8 cellular contexts compared by ENCODE assay signal in the genomic region with DNA sequence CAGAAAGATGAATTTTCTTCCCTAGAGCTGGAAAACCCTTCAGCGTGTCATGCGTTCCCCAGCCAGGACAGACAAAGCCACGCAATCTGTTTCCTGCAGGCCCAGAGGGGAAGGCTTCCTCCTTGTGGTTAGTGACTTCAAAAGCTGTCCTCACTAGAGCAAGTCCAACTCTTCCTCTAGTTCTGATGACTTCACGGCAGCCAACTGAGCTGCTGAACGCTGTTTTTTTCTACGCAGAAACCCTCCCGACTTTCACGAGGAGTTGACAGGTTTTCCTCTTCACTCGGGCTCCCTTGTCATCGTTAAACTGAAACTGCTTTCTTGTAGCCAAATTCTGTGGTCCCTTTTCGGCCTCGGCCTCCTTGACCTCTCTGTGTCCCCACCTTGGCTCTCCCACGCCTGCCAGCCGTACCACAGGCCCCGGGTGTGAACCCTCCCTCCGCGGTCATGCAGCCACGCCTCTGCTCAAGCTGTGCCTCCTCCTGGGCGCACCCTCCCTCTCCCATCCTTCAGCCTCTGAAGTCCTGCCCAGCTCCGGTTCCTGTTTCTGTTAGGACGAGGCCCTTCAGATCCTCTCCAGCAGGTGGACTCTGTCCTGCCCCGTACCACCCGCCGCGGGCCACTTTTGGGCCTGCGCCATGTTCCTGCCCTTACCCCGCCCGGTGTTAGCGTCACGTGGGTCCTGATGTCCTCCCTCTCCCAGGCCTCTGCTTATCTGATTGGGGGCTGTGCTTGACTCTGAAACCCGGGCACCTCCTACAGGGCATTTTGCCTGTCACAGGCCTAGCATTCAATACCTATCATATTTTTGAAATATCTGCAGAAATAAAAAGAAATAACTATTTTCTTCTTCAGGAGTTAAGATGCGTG. TPM values are rescaled to one million over a fixed set of nuclear protein-coding genes. Genes with fewer than 3 reads are reported as not detected.
DNase-seq lines count a peak whose midpoint lies in the region; ATAC-seq and TF ChIP-seq lines count a peak whose summit lies in the region.

No MANE protein-coding gene starts in this region.

- H4K20me1 ChIP-seq in SK-N-SH (ENCODE audit: insufficient read depth): peaks cover 44% of the 10 kb centered on the region

- peak overlapping the region; percentile 86 to 87 for H3K27ac ChIP-seq in SK-N-SH (ENCODE audit: low read depth in 2 of 2, low read length in 1 of 2)
- peak overlapping the region; percentile 87 for H3K27ac ChIP-seq in vagina

- H3K4me2 ChIP-seq in SK-N-SH: peak overlapping the region; percentile 79

- peak overlapping the region; percentile 4; the same call in 1 of the 2 replicates for H2AFZ ChIP-seq in SK-N-SH (ENCODE audit: low read depth)

- DNase-seq in DMS79 (lab: John Stamatoyannopoulos, UW): peak; percentile 89
- DNase-seq in SK-N-SH: peak; percentile 98
- DNase-seq in Right ventricle myocardium superior: peak; percentile 94
- DNase-seq in pulmonary artery endothelial cell (ENCODE audit: low read depth, low spot score): peak; percentile 47
- peak in 1 of 2 donors; percentile 96 for DNase-seq in vagina (ENCODE audit: extremely low spot score in 2 of 2)

- H3K9me3 ChIP-seq in SK-N-SH (no peaks in the 10 kb centered on the region), vagina (no peaks in the 10 kb centered on the region)

- H3F3A ChIP-seq in SK-N-SH (replicated peaks; ENCODE audit: insufficient read depth): peaks cover 28% of the 10 kb centered on the region

- H3K36me3 ChIP-seq in SK-N-SH (replicated peaks in 1 of 2; ENCODE audit: control insufficient read depth in 1 of 2, insufficient read depth in 2 of 2, low read length in 1 of 2) (no peaks in the 10 kb centered on the region), vagina (no peaks in the 10 kb centered on the region)

- H3K9me2 ChIP-seq in SK-N-SH: no peaks in the 10 kb centered on the region

- no peaks in the 10 kb centered on the region for H3K9me3 Mint-ChIP-seq in IgD-negative memory B cell
- H3K9me3 Mint-ChIP-seq in activated naive CD8-positive, alpha-beta T cell (ENCODE audit: low read depth): no peaks in the 10 kb centered on the region

- intact Hi-C loops in Right ventricle myocardium superior (cut with DNase I) (no loop called here), vagina (cut with DNase I) (loop anchor here (5.0 kb wide), 1 partner anchor 39 kb away; the partner anchor contains the start of gene CUX1)

- POLR2A ChIA-PET in SK-N-SH (lab: Yijun Ruan, JAX): interaction anchor here (0.6 kb wide), 1 partner anchor 343 kb away, joined by 6 read pairs; no protein-coding TSS in a partner anchor

- H3K4me3 ChIP-seq in SK-N-SH (ENCODE audit: low read depth in 2 of 2, low read length in 1 of 2) (peak overlapping the region; percentile 37 to 54), vagina (peak overlapping the region; percentile 35 to 47)

- H3K4me3 Mint-ChIP-seq in IgD-negative memory B cell: peak overlapping the region; percentile 89 to 97 (median 94)
- H3K4me3 Mint-ChIP-seq in activated naive CD8-positive, alpha-beta T cell: peak overlapping the region; percentile 94

- peaks cover 40 to 49% (median 48%) of the 10 kb centered on the region in 3 donors for H3K4me1 Mint-ChIP-seq in IgD-negative memory B cell
- peaks cover 42% of the 10 kb centered on the region for H3K4me1 Mint-ChIP-seq in activated naive CD8-positive, alpha-beta T cell (ENCODE audit: low read depth)

- TF ChIP-seq POLR2A in vagina (IDR thresholded peaks at IDR 0.05): no peak

- 13% methylated on average over 25 of the region's 32 CpGs for WGBS in SK-N-SH (ENCODE audit: low lambda C conversion rate)

- no peaks in the 10 kb centered on the region for H3K36me3 Mint-ChIP-seq in IgD-negative memory B cell
- H3K36me3 Mint-ChIP-seq in activated naive CD8-positive, alpha-beta T cell: no peaks in the 10 kb centered on the region

- H3K27ac Mint-ChIP-seq in IgD-negative memory B cell: peak overlapping the region; percentile 98 to 99 (median 99)
- peak overlapping the region; percentile 94 for H3K27ac Mint-ChIP-seq in activated naive CD8-positive, alpha-beta T cell

- TF ChIP-seq CTCF in SK-N-SH (IDR thresholded peaks at IDR 0.05) (peak; percentile 68), vagina (IDR thresholded peaks at IDR 0.05) (peak in 1 of 3 experiments; percentile 63)

- peak; percentile 77 for TF ChIP-seq RAD21 in SK-N-SH (IDR thresholded peaks at IDR 0.05; ENCODE audit: low read length)

- no peaks in the 10 kb centered on the region for H3K27me3 Mint-ChIP-seq in IgD-negative memory B cell
- no peaks in the 10 kb centered on the region for H3K27me3 Mint-ChIP-seq in activated naive CD8-positive, alpha-beta T cell

- peak; percentile 90 for ATAC-seq in GM21529 (IDR thresholded peaks at IDR 0.05; ENCODE audit: unreplicated experiment)
- peak; percentile 91 for ATAC-seq in Right ventricle myocardium superior (ENCODE audit: poor library complexity)

- H3K9ac ChIP-seq in SK-N-SH: peak overlapping the region; percentile 48

- H3K27me3 ChIP-seq in SK-N-SH (ENCODE audit: insufficient read depth) (no peaks in the 10 kb centered on the region), vagina (no peaks in the 10 kb centered on the region)

- CTCF ChIA-PET in SK-N-SH (lab: Yijun Ruan, JAX): interaction anchor here (0.6 to 4.4 kb wide), 61 partner anchors 8 to 399 kb away, joined by 3 to 31 read pairs (median 4); partner anchors contain the start of gene CUX1

- peak in 1 of 2 experiments; percentile 78; a peak in 2 of 4 replicates for TF ChIP-seq EP300 in SK-N-SH (IDR thresholded peaks at IDR 0.05; ENCODE audit: borderline replicate concordance in 1 of 2, low read depth in 1 of 2, low read length in 1 of 2)

- H3K4me1 ChIP-seq in SK-N-SH (ENCODE audit: control insufficient read depth in 1 of 2, insufficient read depth in 2 of 2, low read depth in 1 of 2, low read length in 1 of 2) (peaks cover 15 to 18% of the 10 kb centered on the region in 2 experiments), vagina (peaks cover 37% of the 10 kb centered on the region)

- peaks cover 89% of the 10 kb centered on the region for H3K79me2 ChIP-seq in SK-N-SH (ENCODE audit: insufficient read depth)

TF ChIP-seq in SK-N-SH, 30 proteins besides CTCF, POLR2A, EP300 and RAD21 (continues in another document):
- TF ChIP-seq CHD2 (IDR thresholded peaks at IDR 0.05; ENCODE audit: low read length, partially characterized antibody) (peak; percentile 85), TCF12 (IDR thresholded peaks at IDR 0.05) (peak; percentile 24; the same call in 1 of the 2 replicates), RCOR1 (IDR thresholded peaks at IDR 0.05; ENCODE audit: low read length) (peak; percentile 81), FOSL2 (IDR thresholded peaks at IDR 0.05; ENCODE audit: borderline replicate concordance, low read depth) (no peak), JUND (IDR thresholded peaks at IDR 0.05) (no peak; the same call in 1 of the 2 replicates)
- TF ChIP-seq, protein P1, sequence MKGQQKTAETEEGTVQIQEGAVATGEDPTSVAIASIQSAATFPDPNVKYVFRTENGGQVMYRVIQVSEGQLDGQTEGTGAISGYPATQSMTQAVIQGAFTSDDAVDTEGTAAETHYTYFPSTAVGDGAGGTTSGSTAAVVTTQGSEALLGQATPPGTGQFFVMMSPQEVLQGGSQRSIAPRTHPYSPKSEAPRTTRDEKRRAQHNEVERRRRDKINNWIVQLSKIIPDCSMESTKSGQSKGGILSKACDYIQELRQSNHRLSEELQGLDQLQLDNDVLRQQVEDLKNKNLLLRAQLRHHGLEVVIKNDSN (IDR thresholded peaks at IDR 0.05; ENCODE audit: borderline replicate concordance, low read depth): peak; percentile 96
- TF ChIP-seq, protein P2, sequence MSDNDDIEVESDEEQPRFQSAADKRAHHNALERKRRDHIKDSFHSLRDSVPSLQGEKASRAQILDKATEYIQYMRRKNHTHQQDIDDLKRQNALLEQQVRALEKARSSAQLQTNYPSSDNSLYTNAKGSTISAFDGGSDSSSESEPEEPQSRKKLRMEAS (IDR thresholded peaks at IDR 0.05; ENCODE audit: low read depth): peak; percentile 56
- TF ChIP-seq, protein P3, sequence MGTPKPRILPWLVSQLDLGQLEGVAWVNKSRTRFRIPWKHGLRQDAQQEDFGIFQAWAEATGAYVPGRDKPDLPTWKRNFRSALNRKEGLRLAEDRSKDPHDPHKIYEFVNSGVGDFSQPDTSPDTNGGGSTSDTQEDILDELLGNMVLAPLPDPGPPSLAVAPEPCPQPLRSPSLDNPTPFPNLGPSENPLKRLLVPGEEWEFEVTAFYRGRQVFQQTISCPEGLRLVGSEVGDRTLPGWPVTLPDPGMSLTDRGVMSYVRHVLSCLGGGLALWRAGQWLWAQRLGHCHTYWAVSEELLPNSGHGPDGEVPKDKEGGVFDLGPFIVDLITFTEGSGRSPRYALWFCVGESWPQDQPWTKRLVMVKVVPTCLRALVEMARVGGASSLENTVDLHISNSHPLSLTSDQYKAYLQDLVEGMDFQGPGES (IDR thresholded peaks at IDR 0.05; ENCODE audit: low read depth, low read length): no peak

RNA-seq across cellular contexts. Expression of gene CUX1, which starts 39.3 kb away (rescaled TPM):
- 22.2 TPM for polyA plus RNA-seq in IgD-negative memory B cell
- polyA plus RNA-seq in SK-N-SH (2012; rRNA removed): 47.0 and 68.6 TPM in 2 replicates
- 46.5 and 58.2 TPM in 2 replicates for polyA plus RNA-seq in SK-N-SH (2012; cell fraction: cytosol; rRNA removed)
- polyA plus RNA-seq in SK-N-SH (2012; cell fraction: nucleus; rRNA removed): 38.6 and 51.0 TPM in 2 replicates
- total RNA-seq in Right ventricle myocardium superior: 97.4 TPM
- total RNA-seq in pulmonary artery endothelial cell: 20.4 and 20.8 TPM in 2 replicates
- total RNA-seq in vagina: 65.3 TPM
